Comparison of ENCODE assay signal across 1 cellular context in the genomic region with DNA sequence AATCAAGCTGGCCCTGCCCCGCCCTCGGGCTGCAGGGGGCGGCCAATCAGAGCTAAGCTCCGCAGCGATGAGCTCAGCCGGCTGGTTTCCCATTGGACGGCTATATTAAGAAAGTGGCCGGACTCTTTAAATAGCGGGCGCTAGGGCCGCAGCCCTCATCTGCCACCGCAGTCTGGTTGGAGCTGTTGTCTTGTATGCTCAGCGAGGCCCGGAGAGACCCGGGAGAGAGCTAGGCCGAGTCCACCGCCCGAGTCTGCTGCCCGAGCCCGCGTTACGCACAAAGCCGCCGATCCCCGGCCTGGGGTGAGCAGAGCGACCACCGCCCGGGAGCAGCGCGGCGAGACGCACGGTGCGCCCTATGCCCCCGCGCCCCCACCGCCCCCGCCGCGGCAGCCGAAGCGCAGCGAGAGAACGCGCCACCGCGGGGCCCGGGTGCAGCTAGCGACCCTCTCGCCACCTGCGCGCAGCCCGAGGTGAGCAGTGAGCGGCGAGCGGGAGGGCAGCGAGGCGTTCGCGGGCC.
TF ChIP-seq lines count a peak whose summit lies in the region.

A gene (plus strand): TSS at position 158 of the 520 bp plus-strand sequence. CDS start 392 bp downstream, outside the sequence.

TF ChIP-seq in GM12878, 131 proteins besides CTCF, POLR2A, EP300 and RAD21 (continued from another document):
- TF ChIP-seq, protein P1, sequence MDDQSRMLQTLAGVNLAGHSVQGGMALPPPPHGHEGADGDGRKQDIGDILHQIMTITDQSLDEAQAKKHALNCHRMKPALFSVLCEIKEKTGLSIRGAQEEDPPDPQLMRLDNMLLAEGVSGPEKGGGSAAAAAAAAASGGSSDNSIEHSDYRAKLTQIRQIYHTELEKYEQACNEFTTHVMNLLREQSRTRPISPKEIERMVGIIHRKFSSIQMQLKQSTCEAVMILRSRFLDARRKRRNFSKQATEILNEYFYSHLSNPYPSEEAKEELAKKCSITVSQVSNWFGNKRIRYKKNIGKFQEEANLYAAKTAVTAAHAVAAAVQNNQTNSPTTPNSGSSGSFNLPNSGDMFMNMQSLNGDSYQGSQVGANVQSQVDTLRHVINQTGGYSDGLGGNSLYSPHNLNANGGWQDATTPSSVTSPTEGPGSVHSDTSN (IDR thresholded peaks at IDR 0.05; ENCODE audit: insufficient replicate concordance, low read depth, low read length), result peak; percentile 96
- TF ChIP-seq CBFB (IDR thresholded peaks at IDR 0.05; ENCODE audit: low read depth) (peak; percentile 88), DPF2 (IDR thresholded peaks at IDR 0.05) (peak; percentile 93), SP1 (IDR thresholded peaks at IDR 0.05; ENCODE audit: low read depth, low read length) (peak; percentile 77), EGR1 (IDR thresholded peaks at IDR 0.05; ENCODE audit: borderline replicate concordance in 1 of 2, low read depth in 2 of 2, low read length in 2 of 2) (peak in 1 of 2 experiments; percentile 55; a peak in 1 of 3 replicates), SIX5 (IDR thresholded peaks at IDR 0.05; ENCODE audit: low read depth, low read length, severe bottlenecking) (no peak), RAD51 (IDR thresholded peaks at IDR 0.05) (no peak), IRF4 (IDR thresholded peaks at IDR 0.05; ENCODE audit: low read depth, low read length) (no peak), BACH1 (IDR thresholded peaks at IDR 0.05; ENCODE audit: borderline replicate concordance) (peak; percentile 69), RUNX3 (IDR thresholded peaks at IDR 0.05; ENCODE audit: low read length) (peak; percentile 80), CHD4 (IDR thresholded peaks at IDR 0.05) (no peak), MEF2B (IDR thresholded peaks at IDR 0.05; ENCODE audit: partially characterized antibody, poor library complexity, severe bottlenecking) (peak; percentile 84), GATAD2B (conservative IDR thresholded peaks at IDR 0.05; ENCODE audit: low read depth) (peak; percentile 56), NFIC (IDR thresholded peaks at IDR 0.05; ENCODE audit: low read depth, low read length) (no peak), LARP7 (IDR thresholded peaks at IDR 0.05) (peak; percentile 72; the same call in 1 of the 2 replicates), POLR2AphosphoS5 (IDR thresholded peaks at IDR 0.05; ENCODE audit: low read length) (peak; percentile 99), ATF7 (IDR thresholded peaks at IDR 0.05; ENCODE audit: low read depth) (peak; percentile 92), TAF1 (IDR thresholded peaks at IDR 0.05; ENCODE audit: borderline replicate concordance, low read depth, low read length) (peak; percentile 88), BHLHE40 (IDR thresholded peaks at IDR 0.05; ENCODE audit: borderline replicate concordance in 1 of 2, low read depth in 2 of 2, low read length in 1 of 2) (peak in 1 of 2 experiments; percentile 11; a peak in 1 of 4 replicates), PML (IDR thresholded peaks at IDR 0.05; ENCODE audit: low read length) (peak; percentile 89), POLR2AphosphoS2 (IDR thresholded peaks at IDR 0.05; ENCODE audit: low read depth, low read length) (peak; percentile 89), BRCA1 (IDR thresholded peaks at IDR 0.05; ENCODE audit: low read depth, low read length) (no peak), CBX5 (IDR thresholded peaks at IDR 0.05; ENCODE audit: low read depth) (no peak), CREB1 (IDR thresholded peaks at IDR 0.05; ENCODE audit: low read depth) (peak; percentile 15; the same call in 1 of the 2 replicates)
- TF ChIP-seq, protein P2, sequence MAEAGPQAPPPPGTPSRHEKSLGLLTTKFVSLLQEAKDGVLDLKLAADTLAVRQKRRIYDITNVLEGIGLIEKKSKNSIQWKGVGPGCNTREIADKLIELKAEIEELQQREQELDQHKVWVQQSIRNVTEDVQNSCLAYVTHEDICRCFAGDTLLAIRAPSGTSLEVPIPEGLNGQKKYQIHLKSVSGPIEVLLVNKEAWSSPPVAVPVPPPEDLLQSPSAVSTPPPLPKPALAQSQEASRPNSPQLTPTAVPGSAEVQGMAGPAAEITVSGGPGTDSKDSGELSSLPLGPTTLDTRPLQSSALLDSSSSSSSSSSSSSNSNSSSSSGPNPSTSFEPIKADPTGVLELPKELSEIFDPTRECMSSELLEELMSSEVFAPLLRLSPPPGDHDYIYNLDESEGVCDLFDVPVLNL (IDR thresholded peaks at IDR 0.05; ENCODE audit: low read depth, low read length), result 0 out of 2 replicates have a peak, but pooled peaks have one; percentile 22
- TF ChIP-seq, protein P3, sequence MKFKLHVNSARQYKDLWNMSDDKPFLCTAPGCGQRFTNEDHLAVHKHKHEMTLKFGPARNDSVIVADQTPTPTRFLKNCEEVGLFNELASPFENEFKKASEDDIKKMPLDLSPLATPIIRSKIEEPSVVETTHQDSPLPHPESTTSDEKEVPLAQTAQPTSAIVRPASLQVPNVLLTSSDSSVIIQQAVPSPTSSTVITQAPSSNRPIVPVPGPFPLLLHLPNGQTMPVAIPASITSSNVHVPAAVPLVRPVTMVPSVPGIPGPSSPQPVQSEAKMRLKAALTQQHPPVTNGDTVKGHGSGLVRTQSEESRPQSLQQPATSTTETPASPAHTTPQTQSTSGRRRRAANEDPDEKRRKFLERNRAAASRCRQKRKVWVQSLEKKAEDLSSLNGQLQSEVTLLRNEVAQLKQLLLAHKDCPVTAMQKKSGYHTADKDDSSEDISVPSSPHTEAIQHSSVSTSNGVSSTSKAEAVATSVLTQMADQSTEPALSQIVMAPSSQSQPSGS (IDR thresholded peaks at IDR 0.05; ENCODE audit: low read length), result peak; percentile 76; the same call in 1 of the 2 replicates
- TF ChIP-seq, protein P4, sequence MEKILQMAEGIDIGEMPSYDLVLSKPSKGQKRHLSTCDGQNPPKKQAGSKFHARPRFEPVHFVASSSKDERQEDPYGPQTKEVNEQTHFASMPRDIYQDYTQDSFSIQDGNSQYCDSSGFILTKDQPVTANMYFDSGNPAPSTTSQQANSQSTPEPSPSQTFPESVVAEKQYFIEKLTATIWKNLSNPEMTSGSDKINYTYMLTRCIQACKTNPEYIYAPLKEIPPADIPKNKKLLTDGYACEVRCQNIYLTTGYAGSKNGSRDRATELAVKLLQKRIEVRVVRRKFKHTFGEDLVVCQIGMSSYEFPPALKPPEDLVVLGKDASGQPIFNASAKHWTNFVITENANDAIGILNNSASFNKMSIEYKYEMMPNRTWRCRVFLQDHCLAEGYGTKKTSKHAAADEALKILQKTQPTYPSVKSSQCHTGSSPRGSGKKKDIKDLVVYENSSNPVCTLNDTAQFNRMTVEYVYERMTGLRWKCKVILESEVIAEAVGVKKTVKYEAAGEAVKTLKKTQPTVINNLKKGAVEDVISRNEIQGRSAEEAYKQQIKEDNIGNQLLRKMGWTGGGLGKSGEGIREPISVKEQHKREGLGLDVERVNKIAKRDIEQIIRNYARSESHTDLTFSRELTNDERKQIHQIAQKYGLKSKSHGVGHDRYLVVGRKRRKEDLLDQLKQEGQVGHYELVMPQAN (conservative IDR thresholded peaks at IDR 0.05), result peak; percentile 68
- TF ChIP-seq, protein P5, sequence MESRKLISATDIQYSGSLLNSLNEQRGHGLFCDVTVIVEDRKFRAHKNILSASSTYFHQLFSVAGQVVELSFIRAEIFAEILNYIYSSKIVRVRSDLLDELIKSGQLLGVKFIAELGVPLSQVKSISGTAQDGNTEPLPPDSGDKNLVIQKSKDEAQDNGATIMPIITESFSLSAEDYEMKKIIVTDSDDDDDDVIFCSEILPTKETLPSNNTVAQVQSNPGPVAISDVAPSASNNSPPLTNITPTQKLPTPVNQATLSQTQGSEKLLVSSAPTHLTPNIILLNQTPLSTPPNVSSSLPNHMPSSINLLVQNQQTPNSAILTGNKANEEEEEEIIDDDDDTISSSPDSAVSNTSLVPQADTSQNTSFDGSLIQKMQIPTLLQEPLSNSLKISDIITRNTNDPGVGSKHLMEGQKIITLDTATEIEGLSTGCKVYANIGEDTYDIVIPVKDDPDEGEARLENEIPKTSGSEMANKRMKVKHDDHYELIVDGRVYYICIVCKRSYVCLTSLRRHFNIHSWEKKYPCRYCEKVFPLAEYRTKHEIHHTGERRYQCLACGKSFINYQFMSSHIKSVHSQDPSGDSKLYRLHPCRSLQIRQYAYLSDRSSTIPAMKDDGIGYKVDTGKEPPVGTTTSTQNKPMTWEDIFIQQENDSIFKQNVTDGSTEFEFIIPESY (IDR thresholded peaks at IDR 0.05), result no peak
- TF ChIP-seq, protein P6, sequence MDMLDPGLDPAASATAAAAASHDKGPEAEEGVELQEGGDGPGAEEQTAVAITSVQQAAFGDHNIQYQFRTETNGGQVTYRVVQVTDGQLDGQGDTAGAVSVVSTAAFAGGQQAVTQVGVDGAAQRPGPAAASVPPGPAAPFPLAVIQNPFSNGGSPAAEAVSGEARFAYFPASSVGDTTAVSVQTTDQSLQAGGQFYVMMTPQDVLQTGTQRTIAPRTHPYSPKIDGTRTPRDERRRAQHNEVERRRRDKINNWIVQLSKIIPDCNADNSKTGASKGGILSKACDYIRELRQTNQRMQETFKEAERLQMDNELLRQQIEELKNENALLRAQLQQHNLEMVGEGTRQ (IDR thresholded peaks at IDR 0.05; ENCODE audit: borderline replicate concordance, low read depth, low read length), result no peak
